Comparison of ENCODE assay signal across 25 cellular contexts in the genomic region with DNA sequence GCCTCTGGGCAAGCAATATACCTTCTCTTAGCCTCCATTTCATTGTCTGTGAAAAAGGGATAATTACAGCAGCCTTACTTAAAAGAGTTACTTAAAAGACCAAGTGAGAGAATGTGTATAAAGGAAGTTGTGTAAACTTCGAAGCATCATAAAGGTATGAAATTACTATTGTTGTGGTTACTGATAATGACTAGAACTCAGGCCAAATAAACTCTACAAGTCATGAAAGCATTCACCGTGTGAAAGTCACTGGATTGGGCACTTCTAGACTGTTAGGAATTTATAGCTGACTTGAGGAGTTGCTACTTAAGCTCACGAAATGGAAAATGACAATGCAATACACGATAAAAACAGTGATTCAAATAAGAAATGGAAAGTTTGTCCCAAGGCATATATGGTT.
A peak's percentile ranks its signal among the peaks of the same experiment; 100 is the strongest.
DNase-seq lines count a peak whose midpoint lies in the region; ATAC-seq and TF ChIP-seq lines count a peak whose summit lies in the region.
"Had no signal": no experiment of that assay in that cellular context is flagged by ENCODE, and none has a peak within 500 bp of the region (broad histone marks: within the 10 kb centered on the region; RNA-seq: fewer than 3 reads in every experiment).

No MANE protein-coding gene starts in this region.

- no peak for ATAC-seq in activated CD4-positive, alpha-beta T cell treated with anti-CD3 and anti-CD28 coated beads for 36 hours
- ATAC-seq in GM19324 (IDR thresholded peaks at IDR 0.05; ENCODE audit: low FRiP score, unreplicated experiment) (no peak), upper lobe of right lung (no peak)
- ATAC-seq: activated CD8-positive, alpha-beta T cell treated with anti-CD3 and anti-CD28 coated beads, Interleukin-2, amount 10 ng/mL, durations not matched to agents 7 days and 5 days; heart right ventricle; PC-3; stimulated activated memory B cell treated with anti-CD40 and anti-IgM and Interleukin-4, amounts not matched to agents 10 μg/mL and 1 μg/mL and 100 μg/mL, for 72 hours had no signal

- intact Hi-C loops in activated CD4-positive, alpha-beta T cell treated with anti-CD3 and anti-CD28 coated beads for 36 hours (cut with DNase I, micrococcal nuclease), result loop anchor here (1.0 to 5.0 kb wide), 7 partner anchors 87 to 749 kb away; no protein-coding TSS in a partner anchor
- intact Hi-C loops in upper lobe of right lung (cut with DNase I), result no loop called here

- POLR2A ChIA-PET in activated CD4-positive, alpha-beta T cell treated with anti-CD3 and anti-CD28 coated beads for 36 hours (lab: Charles Lee), result no interaction called here

- CTCF ChIA-PET in activated CD4-positive, alpha-beta T cell treated with anti-CD3 and anti-CD28 coated beads for 36 hours (lab: Charles Lee), result interaction anchor here (0.6 to 2.3 kb wide), 35 partner anchors 11 to 721 kb away, joined by 3 to 20 read pairs (median 3); no protein-coding TSS in a partner anchor

- H3K36me3 ChIP-seq in upper lobe of right lung, result no peaks in the 10 kb centered on the region
- H3K36me3 ChIP-seq: esophagus squamous epithelium, heart right ventricle, thyroid gland had no signal

- DNase-seq in AG10803 (ENCODE audit: low read depth), result peak; percentile 61
- peak; percentile 12 for DNase-seq in M059J (ENCODE audit: low read depth)
- DNase-seq in dermis blood vessel endothelial cell, result peak; percentile 50
- no peak for DNase-seq in nephron progenitor cell
- no peak for DNase-seq in activated CD4-positive, alpha-beta T cell treated with anti-CD3 and anti-CD28 coated beads for 36 hours
- no peak for DNase-seq in upper lobe of right lung
- no peak for DNase-seq in NCI-H1417 treated with DMSO at 0.1 percent for 48 hours (lab: John Stamatoyannopoulos, UW)
- DNase-seq: ACHN; activated B cell treated with CpG ODN at 0.5 μM for 24 hours; activated CD8-positive, alpha-beta T cell treated with anti-CD3 and anti-CD28 coated beads, Interleukin-2, amount 10 ng/mL, durations not matched to agents 7 days and 5 days; activated T-cell treated with anti-CD3 and anti-CD28 coated beads, Interleukin-2, amount 50 U/mL, for 48 hours; effector CD4-positive, alpha-beta T cell; esophagus squamous epithelium; heart right ventricle; Karpas-422; mesendoderm; NCI-H1105; PC-3; retina; stimulated activated CD4-positive, alpha-beta T cell treated with anti-CD3 and anti-CD28 coated beads, Interleukin-15, amount 100 ng/mL, for 24 hours; T-helper 2 cell; thyroid gland had no signal

- H3K27me3 Mint-ChIP-seq in nephron progenitor cell (ENCODE audit: low read depth, poor library complexity), result no peaks in the 10 kb centered on the region
- H3K27me3 Mint-ChIP-seq in activated CD4-positive, alpha-beta T cell treated with anti-CD3 and anti-CD28 coated beads for 36 hours, result no peaks in the 10 kb centered on the region
- H3K27me3 Mint-ChIP-seq: activated B cell treated with CpG ODN at 0.5 μM for 24 hours; stimulated activated memory B cell treated with anti-CD40 and anti-IgM and Interleukin-4, amounts not matched to agents 10 μg/mL and 1 μg/mL and 100 μg/mL, for 72 hours had no signal

- H3K36me3 Mint-ChIP-seq in nephron progenitor cell (ENCODE audit: low read depth), result peaks cover 4% of the 10 kb centered on the region
- H3K36me3 Mint-ChIP-seq in activated CD4-positive, alpha-beta T cell treated with anti-CD3 and anti-CD28 coated beads for 36 hours (ENCODE audit: low read depth), result no peaks in the 10 kb centered on the region
- H3K36me3 Mint-ChIP-seq: activated naive CD4-positive, alpha-beta T cell treated with anti-CD3 and anti-CD28 coated beads, Interleukin-2, amount 50 U/mL, for 72 hours had no signal

- no peak overlapping the region for H3K27ac ChIP-seq in upper lobe of right lung
- H3K27ac ChIP-seq: thyroid gland had no signal

- peaks cover 49% of the 10 kb centered on the region for H3K4me1 Mint-ChIP-seq in nephron progenitor cell
- peaks cover 5% of the 10 kb centered on the region for H3K4me1 Mint-ChIP-seq in activated CD4-positive, alpha-beta T cell treated with anti-CD3 and anti-CD28 coated beads for 36 hours
- H3K4me1 Mint-ChIP-seq: activated B cell treated with CpG ODN at 0.5 μM for 24 hours; stimulated activated memory B cell treated with anti-CD40 and anti-IgM and Interleukin-4, amounts not matched to agents 10 μg/mL and 1 μg/mL and 100 μg/mL, for 72 hours had no signal

- no peak overlapping the region for H3K4me3 ChIP-seq in AG10803 (ENCODE audit: low read length)
- H3K4me3 ChIP-seq in upper lobe of right lung, result no peak overlapping the region
- H3K4me3 ChIP-seq: esophagus squamous epithelium, heart right ventricle, thyroid gland had no signal

- H3K9me3 ChIP-seq in upper lobe of right lung, result no peaks in the 10 kb centered on the region
- H3K9me3 ChIP-seq: esophagus squamous epithelium, thyroid gland had no signal

- no peaks in the 10 kb centered on the region for H3K27me3 ChIP-seq in upper lobe of right lung
- H3K27me3 ChIP-seq: esophagus squamous epithelium, heart right ventricle, thyroid gland had no signal

- TF ChIP-seq CTCF in AG10803 (conservative IDR thresholded peaks at IDR 0.05; ENCODE audit: low read length) (no peak), nephron progenitor cell (IDR thresholded peaks at IDR 0.05) (no peak), upper lobe of right lung (IDR thresholded peaks at IDR 0.05) (no peak)

- H3K27ac Mint-ChIP-seq in nephron progenitor cell, result peak overlapping the region; percentile 85
- H3K27ac Mint-ChIP-seq in activated CD4-positive, alpha-beta T cell treated with anti-CD3 and anti-CD28 coated beads for 36 hours, result no peak overlapping the region
- H3K27ac Mint-ChIP-seq: activated B cell treated with CpG ODN at 0.5 μM for 24 hours; activated CD8-positive, alpha-beta T cell treated with anti-CD3 and anti-CD28 coated beads, Interleukin-2, amount 10 ng/mL, durations not matched to agents 7 days and 5 days; activated naive CD4-positive, alpha-beta T cell treated with anti-CD3 and anti-CD28 coated beads, Interleukin-2, amount 50 U/mL, for 72 hours; stimulated activated memory B cell treated with anti-CD40 and anti-IgM and Interleukin-4, amounts not matched to agents 10 μg/mL and 1 μg/mL and 100 μg/mL, for 72 hours had no signal

- peaks cover 8% of the 10 kb centered on the region for H3K9me3 Mint-ChIP-seq in nephron progenitor cell
- no peaks in the 10 kb centered on the region for H3K9me3 Mint-ChIP-seq in activated CD4-positive, alpha-beta T cell treated with anti-CD3 and anti-CD28 coated beads for 36 hours (ENCODE audit: low read depth)
- H3K9me3 Mint-ChIP-seq: activated naive CD4-positive, alpha-beta T cell treated with anti-CD3 and anti-CD28 coated beads, Interleukin-2, amount 50 U/mL, for 72 hours had no signal

- H3K4me3 Mint-ChIP-seq in nephron progenitor cell, result no peak overlapping the region
- no peak overlapping the region for H3K4me3 Mint-ChIP-seq in activated CD4-positive, alpha-beta T cell treated with anti-CD3 and anti-CD28 coated beads for 36 hours
- H3K4me3 Mint-ChIP-seq: activated B cell treated with CpG ODN at 0.5 μM for 24 hours; activated CD8-positive, alpha-beta T cell treated with anti-CD3 and anti-CD28 coated beads, Interleukin-2, amount 10 ng/mL, durations not matched to agents 7 days and 5 days; stimulated activated memory B cell treated with anti-CD40 and anti-IgM and Interleukin-4, amounts not matched to agents 10 μg/mL and 1 μg/mL and 100 μg/mL, for 72 hours had no signal

- no peaks in the 10 kb centered on the region for H3K4me1 ChIP-seq in upper lobe of right lung
- H3K4me1 ChIP-seq: thyroid gland had no signal

Comparison
In these comparisons a context has a peak if more than half of its experiments do, and no peak if none do; other contexts are left out.
1. DNase-seq: peak in AG10803 (single experiment), M059J (single experiment) and dermis blood vessel endothelial cell (single experiment); none in nephron progenitor cell (single experiment), activated CD4-positive, alpha-beta T cell treated with anti-CD3 and anti-CD28 coated beads for 36 hours (single experiment), upper lobe of right lung (single experiment) and NCI-H1417 treated with DMSO at 0.1 percent for 48 hours (single experiment).